Comparison of ENCODE assay signal across 8 cellular contexts in genomic region chr9:137611623-137612609, GRCh38. TPM values are rescaled to one million over a fixed set of nuclear protein-coding genes. Genes with fewer than 3 reads are reported as not detected.
DNase-seq lines count a peak whose midpoint lies in the region; ATAC-seq lines count a peak whose summit lies in the region.

No MANE protein-coding gene starts in this region.

- POLR2A ChIA-PET in naive thymus-derived CD8-positive, alpha-beta T cell (lab: Charles Lee): interaction anchor here (1.1 kb wide), 1 partner anchor 23 kb away, joined by 5 read pairs; no protein-coding TSS in a partner anchor

- no peaks in the 10 kb centered on the region for H3K9me3 Mint-ChIP-seq in effector memory CD8-positive, alpha-beta T cell
- H3K9me3 Mint-ChIP-seq in naive thymus-derived CD8-positive, alpha-beta T cell: no peaks in the 10 kb centered on the region

- DNase-seq in stimulated activated CD4-positive, alpha-beta T cell treated with anti-CD3 and anti-CD28 coated beads, Interleukin-1b, Interleukin-23, amount 100 ng/mL, for 48 hours: peak; percentile 46
- no peak for DNase-seq in stimulated activated CD4-positive, alpha-beta T cell treated with anti-CD3 and anti-CD28 coated beads, Interleukin-2, amount 100 ng/mL, for 48 hours
- DNase-seq in SJCRH30: peak; percentile 42 to 43
- no peak for DNase-seq in effector memory CD8-positive, alpha-beta T cell
- DNase-seq in naive thymus-derived CD8-positive, alpha-beta T cell: no peak
- DNase-seq in NCI-H1105 treated with DMSO at 0.1 percent for 48 hours (lab: John Stamatoyannopoulos, UW): no peak
- no peak for DNase-seq in AML-193 (lab: John Stamatoyannopoulos, UW)

- ATAC-seq in effector memory CD8-positive, alpha-beta T cell (replicated peaks): peak; percentile 84
- peak; percentile 33 to 68 for ATAC-seq in naive thymus-derived CD8-positive, alpha-beta T cell
- no peak for ATAC-seq in HG03378 (IDR thresholded peaks at IDR 0.05; ENCODE audit: unreplicated experiment)

- H3K9me3 ChIP-seq in SJCRH30 (replicated peaks): no peaks in the 10 kb centered on the region

- peak overlapping the region; percentile 74 to 86 for H3K27ac Mint-ChIP-seq in effector memory CD8-positive, alpha-beta T cell
- H3K27ac Mint-ChIP-seq in naive thymus-derived CD8-positive, alpha-beta T cell: peak overlapping the region in 9 of 10 donors; percentile 13 to 76 (median 61)

- peaks cover 22% of the 10 kb centered on the region for H3K36me3 ChIP-seq in SJCRH30

- H3K4me3 Mint-ChIP-seq in effector memory CD8-positive, alpha-beta T cell: peak overlapping the region in 1 of 2 donors; percentile 22
- H3K4me3 Mint-ChIP-seq in naive thymus-derived CD8-positive, alpha-beta T cell: peak overlapping the region in 4 of 10 donors; percentile 46 to 64 (median 51)

- peaks cover 15% of the 10 kb centered on the region for H3K27me3 ChIP-seq in SJCRH30

- peaks cover 23 to 28% of the 10 kb centered on the region in 2 donors for H3K4me1 Mint-ChIP-seq in effector memory CD8-positive, alpha-beta T cell (ENCODE audit: low read depth in 2 of 2)
- H3K4me1 Mint-ChIP-seq in naive thymus-derived CD8-positive, alpha-beta T cell: peaks cover 10 to 50% (median 30%) of the 10 kb centered on the region in 4 donors

- no peaks in the 10 kb centered on the region for H3K27me3 Mint-ChIP-seq in effector memory CD8-positive, alpha-beta T cell
- H3K27me3 Mint-ChIP-seq in naive thymus-derived CD8-positive, alpha-beta T cell: no peaks in the 10 kb centered on the region

- H3K4me3 ChIP-seq in SJCRH30: no peak overlapping the region

- peaks cover 15% of the 10 kb centered on the region; the same call in 1 of the 2 replicates for H3K4me1 ChIP-seq in SJCRH30

- no peak overlapping the region for H3K27ac ChIP-seq in SJCRH30

- peaks cover 37% of the 10 kb centered on the region for H3K36me3 Mint-ChIP-seq in effector memory CD8-positive, alpha-beta T cell (ENCODE audit: insufficient read depth)
- H3K36me3 Mint-ChIP-seq in naive thymus-derived CD8-positive, alpha-beta T cell: peaks cover 0 to 3% (median 0%) of the 10 kb centered on the region in 3 donors

RNA-seq across cellular contexts. Expression of gene ARRDC1, which starts 6.4 kb away (rescaled TPM):
- 4.5 and 5.4 TPM in 2 replicates for total RNA-seq in SJCRH30 (2014; rRNA removed; shearing (Covaris generic))
- total RNA-seq in naive thymus-derived CD8-positive, alpha-beta T cell: 10 to 100 TPM; 83.2 to 86.8 TPM
- polyA plus RNA-seq in naive thymus-derived CD8-positive, alpha-beta T cell: 10 to 100 TPM; 27.2 to 42.4 (median 32.9) TPM

RNA-seq across cellular contexts. Expression of gene EHMT1, which starts 6.9 kb away (rescaled TPM):
- total RNA-seq in SJCRH30 (2014; rRNA removed; shearing (Covaris generic)): 77.3 and 79.6 TPM in 2 replicates
- total RNA-seq in naive thymus-derived CD8-positive, alpha-beta T cell: 100 to 1,000 TPM; 111 to 113 TPM
- polyA plus RNA-seq in naive thymus-derived CD8-positive, alpha-beta T cell: 10 to 100 TPM; 20.9 to 34.4 (median 23.0) TPM

RNA-seq across cellular contexts. Expression of gene ZMYND19, which starts 21.6 kb away (rescaled TPM):
- 46.9 and 48.8 TPM in 2 replicates for total RNA-seq in SJCRH30 (2014; rRNA removed; shearing (Covaris generic))
- total RNA-seq in naive thymus-derived CD8-positive, alpha-beta T cell: 10 to 100 TPM; 25.5 to 27.5 TPM
- 10 to 100 TPM in 1 of 3 donors, 1 to 10 TPM in 2; 5.5 to 15.7 (median 7.7) TPM for polyA plus RNA-seq in naive thymus-derived CD8-positive, alpha-beta T cell

RNA-seq across cellular contexts. Expression of gene DPH7, which starts 33.2 kb away (rescaled TPM):
- total RNA-seq in SJCRH30 (2014; rRNA removed; shearing (Covaris generic)): 27.5 and 31.7 TPM in 2 replicates
- total RNA-seq in naive thymus-derived CD8-positive, alpha-beta T cell: 10 to 100 TPM; 76.9 to 80.7 TPM
- polyA plus RNA-seq in naive thymus-derived CD8-positive, alpha-beta T cell: 10 to 100 TPM; 26.2 to 32.8 (median 29.8) TPM

Comparison
In these comparisons a context has a peak if more than half of its experiments do, and no peak if none do; other contexts are left out.
1. DNase-seq: peak in stimulated activated CD4-positive, alpha-beta T cell treated with anti-CD3 and anti-CD28 coated beads, Interleukin-1b, Interleukin-23, amount 100 ng/mL, for 48 hours (single experiment) and SJCRH30 (2 of 2); none in stimulated activated CD4-positive, alpha-beta T cell treated with anti-CD3 and anti-CD28 coated beads, Interleukin-2, amount 100 ng/mL, for 48 hours (0 of 2), effector memory CD8-positive, alpha-beta T cell (0 of 3), naive thymus-derived CD8-positive, alpha-beta T cell (0 of 10), NCI-H1105 treated with DMSO at 0.1 percent for 48 hours (single experiment) and AML-193 (0 of 2).
2. RNA of gene ARRDC1, which starts 6.4 kb away (total RNA-seq): 83.2 to 86.8 TPM in naive thymus-derived CD8-positive, alpha-beta T cell; 4.5 to 5.4 TPM in SJCRH30; every median in the first group is over 10 times any median in the second.